Comparison of ENCODE assay signal across 9 cellular contexts in genomic region chr2:203718087-203718486, GRCh38. TPM values are rescaled to one million over a fixed set of nuclear protein-coding genes. Genes with fewer than 3 reads are reported as not detected.
DNase-seq lines count a peak whose midpoint lies in the region; ATAC-seq and TF ChIP-seq lines count a peak whose summit lies in the region.
"Had no signal": no experiment of that assay in that cellular context is flagged by ENCODE, and none has a peak within 500 bp of the region (broad histone marks: within the 10 kb centered on the region; RNA-seq: fewer than 3 reads in every experiment).

No MANE protein-coding gene starts in this region.

- H3K27me3 ChIP-seq in mammary epithelial cell (ENCODE audit: insufficient read depth, low read length) (no peaks in the 10 kb centered on the region), mesenchymal stem cell (ENCODE audit: control insufficient read depth in 1 of 2, insufficient read depth in 1 of 2, low read length in 2 of 2) (no peaks in the 10 kb centered on the region)
- H3K27me3 ChIP-seq in naive thymus-derived CD4-positive, alpha-beta T cell (ENCODE audit: control insufficient read depth in 2 of 2, insufficient read depth in 2 of 2, low read length in 2 of 2) = no peaks in the 10 kb centered on the region

- no peaks in the 10 kb centered on the region for H4K20me1 ChIP-seq in mammary epithelial cell (ENCODE audit: insufficient read depth, low read length)

- peak; percentile 93 for ATAC-seq in HG03159 (IDR thresholded peaks at IDR 0.05; ENCODE audit: unreplicated experiment)
- peak; percentile 49 for ATAC-seq in naive thymus-derived CD4-positive, alpha-beta T cell

- no peak overlapping the region for H2BK12ac ChIP-seq in mesenchymal stem cell (ENCODE audit: low read length in 2 of 2)

- H3K9me3 Mint-ChIP-seq in MCF 10A (ENCODE audit: unreplicated experiment) = no peaks in the 10 kb centered on the region
- H3K9me3 Mint-ChIP-seq in naive thymus-derived CD4-positive, alpha-beta T cell = peaks cover 0 to 19% (median 0%) of the 10 kb centered on the region in 11 donors

- H3K36me3 Mint-ChIP-seq in MCF 10A (ENCODE audit: insufficient read depth, unreplicated experiment) = no peaks in the 10 kb centered on the region
- H3K36me3 Mint-ChIP-seq in naive thymus-derived CD4-positive, alpha-beta T cell = peaks cover 25 to 68% (median 35%) of the 10 kb centered on the region in 5 donors

- H3K4me3 Mint-ChIP-seq in MCF 10A (ENCODE audit: unreplicated experiment) = no peak overlapping the region
- H3K4me3 Mint-ChIP-seq in naive thymus-derived CD4-positive, alpha-beta T cell = peak overlapping the region; percentile 23 to 91 (median 80)
- H3K4me3 Mint-ChIP-seq: B cell had no signal

- no peak for DNase-seq in mammary epithelial cell
- DNase-seq in MCF 10A (ENCODE audit: unreplicated experiment) = no peak
- DNase-seq in activated CD4-positive, alpha-beta T cell treated with anti-CD3 and anti-CD28 coated beads, Interleukin-2, amount 50 U/mL, for 1 hour = peak; percentile 42
- DNase-seq in naive thymus-derived CD4-positive, alpha-beta T cell = peak in 8 of 9 donors; percentile 45 to 62 (median 60)
- DNase-seq in NCI-H1436 treated with DMSO at 0.1 percent for 48 hours (lab: John Stamatoyannopoulos, UW) = no peak
- no peak for DNase-seq in mesenchymal stem cell
- DNase-seq in D341Med (ENCODE audit: low spot score) = no peak

- in situ Hi-C loops in mammary epithelial cell (cut with MboI; ENCODE audit: low sequenced_read_pairs in 2 of 2) = no loop called here

- H4K8ac ChIP-seq in mesenchymal stem cell (ENCODE audit: low read length) = no peak overlapping the region

- H3K4ac ChIP-seq in mesenchymal stem cell (ENCODE audit: low read depth in 1 of 2, low read length in 2 of 2) = no peak overlapping the region

- H3K9me3 ChIP-seq in mammary epithelial cell (replicated peaks; ENCODE audit: insufficient read depth, low read length) (no peaks in the 10 kb centered on the region), mesenchymal stem cell (ENCODE audit: control insufficient read depth, low read length) (no peaks in the 10 kb centered on the region)
- no peaks in the 10 kb centered on the region for H3K9me3 ChIP-seq in naive thymus-derived CD4-positive, alpha-beta T cell (ENCODE audit: control insufficient read depth in 2 of 3, low read length in 3 of 3)

- POLR2A ChIA-PET in MCF 10A (lab: Yijun Ruan, JAX) = interaction anchor here (0.7 kb wide), 1 partner anchor 126 kb away, joined by 4 read pairs; no protein-coding TSS in a partner anchor
- POLR2A ChIA-PET in naive thymus-derived CD4-positive, alpha-beta T cell (lab: Charles Lee) = interaction anchor here (0.5 to 11.2 kb wide), 11 partner anchors 11 to 184 kb away, joined by 3 to 343 read pairs (median 6); partner anchors contain the start of gene CD28

- no peaks in the 10 kb centered on the region for H3K79me1 ChIP-seq in mesenchymal stem cell (replicated peaks; ENCODE audit: low read length, poor library complexity, severe bottlenecking)

- H3K4me1 ChIP-seq in mammary epithelial cell (ENCODE audit: insufficient read depth, low read length) = no peaks in the 10 kb centered on the region
- peaks cover 89 to 95% of the 10 kb centered on the region in 2 donors for H3K4me1 ChIP-seq in naive thymus-derived CD4-positive, alpha-beta T cell (ENCODE audit: control insufficient read depth in 2 of 2, insufficient read depth in 2 of 2, low read length in 2 of 2)
- H3K4me1 ChIP-seq in mesenchymal stem cell (ENCODE audit: control insufficient read depth, insufficient read depth, low read depth, low read length) = no peaks in the 10 kb centered on the region

- TF ChIP-seq CTCF in mammary epithelial cell (conservative IDR thresholded peaks at IDR 0.05 in 1 of 2, IDR thresholded peaks at IDR 0.05 in 1 of 2; ENCODE audit: extremely low read depth in 1 of 2, insufficient read depth in 1 of 2, low read depth in 1 of 2, low read length in 2 of 2) (no peak), MCF 10A (IDR thresholded peaks at IDR 0.05; ENCODE audit: unreplicated experiment) (no peak)

- no peak overlapping the region for H2BK120ac ChIP-seq in mesenchymal stem cell (ENCODE audit: low read depth, low read length)

- no peak overlapping the region for H2BK5ac ChIP-seq in mesenchymal stem cell (ENCODE audit: low read depth, low read length, poor library complexity, severe bottlenecking)

- no peak overlapping the region for H3K18ac ChIP-seq in mesenchymal stem cell (ENCODE audit: low read depth in 1 of 2, low read length in 2 of 2)

- no peaks in the 10 kb centered on the region for H3K79me2 ChIP-seq in mammary epithelial cell (ENCODE audit: insufficient read depth, low read length)

- H3K4me2 ChIP-seq in mammary epithelial cell (ENCODE audit: insufficient read depth, low read depth, low read length) (no peak overlapping the region), mesenchymal stem cell (ENCODE audit: low read length, poor library complexity, severe bottlenecking) (no peak overlapping the region)

- no peaks in the 10 kb centered on the region for H3K27me3 Mint-ChIP-seq in MCF 10A (ENCODE audit: insufficient read depth, unreplicated experiment)
- H3K27me3 Mint-ChIP-seq in naive thymus-derived CD4-positive, alpha-beta T cell = no peaks in the 10 kb centered on the region

- no peak overlapping the region for H2BK15ac ChIP-seq in mesenchymal stem cell (ENCODE audit: low read depth, poor library complexity, severe bottlenecking)

- H3K27ac Mint-ChIP-seq in MCF 10A (ENCODE audit: low read depth, unreplicated experiment) = no peak overlapping the region
- H3K27ac Mint-ChIP-seq in naive thymus-derived CD4-positive, alpha-beta T cell = peak overlapping the region; percentile 90 to 99 (median 97)
- H3K27ac Mint-ChIP-seq: B cell had no signal

- H2AFZ ChIP-seq in mammary epithelial cell (ENCODE audit: low read depth, low read length) (peak overlapping the region; percentile 60), mesenchymal stem cell (ENCODE audit: low read depth, low read length) (no peak overlapping the region)

- no TSS peak for BruUV-seq in mammary epithelial cell (replicated peaks; lab: Mats Ljungman, UMichigan)
- no TSS peak for BruUV-seq in MCF 10A (replicated peaks; lab: Mats Ljungman, UMichigan)

- H2AK5ac ChIP-seq in mesenchymal stem cell (ENCODE audit: low read length, severe bottlenecking) = no peak overlapping the region

- H3K27ac ChIP-seq in mammary epithelial cell (ENCODE audit: insufficient read depth, low read depth, low read length) = no peak overlapping the region
- H3K27ac ChIP-seq in naive thymus-derived CD4-positive, alpha-beta T cell (ENCODE audit: low read depth, low read length) = peak overlapping the region; percentile 71
- no peak overlapping the region for H3K27ac ChIP-seq in mesenchymal stem cell (ENCODE audit: low read length, poor library complexity, severe bottlenecking)

- H3K36me3 ChIP-seq in mammary epithelial cell (ENCODE audit: insufficient read depth, low read length) (no peaks in the 10 kb centered on the region), mesenchymal stem cell (ENCODE audit: control insufficient read depth in 1 of 2, insufficient read depth in 2 of 2, low read depth in 1 of 2, low read length in 2 of 2) (no peaks in the 10 kb centered on the region)
- peaks cover 0 to 11% (median 0%) of the 10 kb centered on the region in 3 experiments for H3K36me3 ChIP-seq in naive thymus-derived CD4-positive, alpha-beta T cell (ENCODE audit: control insufficient read depth in 2 of 3, insufficient read depth in 3 of 3, low read length in 3 of 3)

- intact Hi-C loops in mammary epithelial cell (cut with micrococcal nuclease) = no loop called here
- intact Hi-C loops in MCF 10A (cut with micrococcal nuclease) = no loop called here
- intact Hi-C loops in naive thymus-derived CD4-positive, alpha-beta T cell (cut with micrococcal nuclease) = loop anchor here (1.0 to 2.0 kb wide), 3 partner anchors 8 to 65 kb away; partner anchors contain the start of gene CD28 (in 1 of the 2)

- H3K9ac ChIP-seq in mammary epithelial cell (ENCODE audit: insufficient read depth, low read length) (no peak overlapping the region), mesenchymal stem cell (ENCODE audit: low read length) (no peak overlapping the region)

- H3K4me3 ChIP-seq in mammary epithelial cell (replicated peaks in 1 of 3; ENCODE audit: insufficient read depth in 1 of 3, low read depth in 2 of 3, low read length in 3 of 3) (no peak overlapping the region), mesenchymal stem cell (ENCODE audit: insufficient read depth in 1 of 2, low read depth in 1 of 2, low read length in 2 of 2) (no peak overlapping the region)
- H3K4me3 ChIP-seq in naive thymus-derived CD4-positive, alpha-beta T cell (ENCODE audit: low read length) = peak overlapping the region; percentile 29

- no peak overlapping the region for H4K91ac ChIP-seq in mesenchymal stem cell (ENCODE audit: low read length)

- peaks cover 6% of the 10 kb centered on the region for H3K4me1 Mint-ChIP-seq in MCF 10A (ENCODE audit: insufficient read depth, unreplicated experiment)
- peaks cover 77 to 100% (median 95%) of the 10 kb centered on the region in 7 donors for H3K4me1 Mint-ChIP-seq in naive thymus-derived CD4-positive, alpha-beta T cell
- H3K4me1 Mint-ChIP-seq: B cell had no signal

- CTCF ChIA-PET in mammary epithelial cell (lab: Charles Lee; ENCODE audit: low non-redundant PET) (no interaction called here), MCF 10A (lab: Yijun Ruan, JAX) (interaction anchor here (0.6 to 2.1 kb wide), 3 partner anchors 11 to 192 kb away, joined by 3 to 5 read pairs (median 3); partner anchors contain the start of gene CD28)
- CTCF ChIA-PET in naive thymus-derived CD4-positive, alpha-beta T cell (lab: Charles Lee) = interaction anchor here (0.6 to 3.9 kb wide), 6 partner anchors 11 to 94 kb away, joined by 3 to 31 read pairs (median 6); partner anchors contain the start of gene CD28

- dilution Hi-C loops in mammary epithelial cell (cut with HindIII; ENCODE audit: low sequenced_read_pairs) = no loop called here

- no peak overlapping the region for H3K23ac ChIP-seq in mesenchymal stem cell (ENCODE audit: low read length in 2 of 2)

- no peak overlapping the region for H3K14ac ChIP-seq in mesenchymal stem cell (ENCODE audit: low read length in 2 of 2)

- WGBS in mammary epithelial cell (ENCODE audit: low coverage, missing lambda C conversion rate) = 82% methylated on average over 3 of the region's 3 CpGs
- WGBS in mesenchymal stem cell = 15% methylated on average over 3 of the region's 3 CpGs

RNA-seq across cellular contexts. Expression of gene CD28, which starts 11.6 kb away (rescaled TPM):
- total RNA-seq in mammary epithelial cell = not detected
- polyA plus RNA-seq in mammary epithelial cell = not detected
- not detected for polyA minus RNA-seq in mammary epithelial cell
- not detected in 2 replicates for total RNA-seq in MCF 10A (2022)
- total RNA-seq in naive thymus-derived CD4-positive, alpha-beta T cell = 100 to 1,000 TPM in 4 of 5 experiments, 10 to 100 TPM in 1; 66.7 to 224 (median 121) TPM
- 10 to 100 TPM; 52.2 to 67.5 TPM for polyA plus RNA-seq in naive thymus-derived CD4-positive, alpha-beta T cell
- 0.01 TPM for polyA plus RNA-seq in mesenchymal stem cell (2013, experiment 1 of 2)
- 0.01 TPM for polyA plus RNA-seq in mesenchymal stem cell (2013, experiment 2 of 2)

Comparison
In these comparisons a context has a peak if more than half of its experiments do, and no peak if none do; other contexts are left out.
1. DNase-seq: peak in activated CD4-positive, alpha-beta T cell treated with anti-CD3 and anti-CD28 coated beads, Interleukin-2, amount 50 U/mL, for 1 hour (single experiment) and naive thymus-derived CD4-positive, alpha-beta T cell (8 of 9); none in mammary epithelial cell (single experiment), MCF 10A (single experiment), NCI-H1436 treated with DMSO at 0.1 percent for 48 hours (single experiment), mesenchymal stem cell (single experiment) and D341Med (single experiment).
2. RNA of gene CD28, which starts 11.6 kb away (total RNA-seq): 66.7 to 224 TPM in naive thymus-derived CD4-positive, alpha-beta T cell; not detected in mammary epithelial cell and not detected in MCF 10A; every median in the first group is over 10 times any median in the second.
3. intact Hi-C loops: an anchor here in naive thymus-derived CD4-positive, alpha-beta T cell (1.0 to 2.0 kb wide); none called in mammary epithelial cell and MCF 10A.